ENCODE assay signal across 28 cellular contexts in genomic region chr5:64665243-64665642, GRCh38. TPM values are rescaled to one million over a fixed set of nuclear protein-coding genes. Genes with fewer than 3 reads are reported as not detected.
"Had no signal": no experiment of that assay in that cellular context is flagged by ENCODE, and none has a peak within 500 bp of the region (broad histone marks: within the 10 kb centered on the region; RNA-seq: fewer than 3 reads in every experiment).

No MANE protein-coding gene starts in this region.

- DNase-seq: activated CD4-positive, alpha-beta memory T cell treated with anti-CD3 and anti-CD28 coated beads for 36 hours; activated CD4-positive, alpha-beta T cell treated with anti-CD3 and anti-CD28 coated beads for 4 hours; activated CD4-positive, CD25-positive, alpha-beta regulatory T cell; activated effector memory CD4-positive, alpha-beta T cell treated with Interleukin-2 at 50 U/mL for 16 hours; activated T-cell treated with anti-CD3 and anti-CD28 coated beads, Interleukin-2, amount 50 U/mL, for 48 hours; aorta; effector CD8-positive, alpha-beta T cell; foreskin melanocyte; immature natural killer cell; midbrain; natural killer cell; stimulated activated CD4-positive, alpha-beta T cell treated with anti-CD3 and anti-CD28 coated beads, Interleukin-12 subunit alpha, Interleukin-12 subunit beta, amount 100 ng/mL, for 4 hours; stimulated activated CD4-positive, alpha-beta T cell treated with anti-CD3 and anti-CD28 coated beads, Interleukin-4, amount 100 ng/mL, for 4 hours; stimulated activated naive CD8-positive, alpha-beta T cell treated with anti-CD3 and anti-CD28 coated beads, Interleukin-15, Interleukin-2, amounts not matched to agents 100 U/mL and 50 U/mL, for 24 hours; T1000; upper lobe of left lung had no signal

- H3K27ac Mint-ChIP-seq: activated CD4-positive, alpha-beta memory T cell treated with anti-CD3 and anti-CD28 coated beads for 36 hours; activated naive CD4-positive, alpha-beta T cell treated with anti-CD3 and anti-CD28 coated beads, Interleukin-2, amount 50 U/mL, for 24 hours; brain; dendritic cell treated with granulocyte-macrophage colony-stimulating factor and Interleukin-4, amounts not matched to agents 40 ng/mL and 50 ng/mL, for 4 days; immature natural killer cell; natural killer cell; T-helper 1 cell treated with Interleukin-12 subunit alpha and Interleukin-12 subunit beta and Interleukin-4 antibody, amounts not matched to agents 30 μg/mL and 1 μg/mL, for 36 hours had no signal

- H3K9me3 Mint-ChIP-seq: activated CD4-positive, alpha-beta memory T cell treated with anti-CD3 and anti-CD28 coated beads for 36 hours; activated naive CD4-positive, alpha-beta T cell treated with anti-CD3 and anti-CD28 coated beads, Interleukin-2, amount 50 U/mL, for 24 hours; brain; immature natural killer cell; natural killer cell; T-helper 1 cell treated with Interleukin-12 subunit alpha and Interleukin-12 subunit beta and Interleukin-4 antibody, amounts not matched to agents 30 μg/mL and 1 μg/mL, for 36 hours had no signal

- H3K4me3 Mint-ChIP-seq: activated CD4-positive, alpha-beta memory T cell treated with anti-CD3 and anti-CD28 coated beads for 36 hours; activated naive CD4-positive, alpha-beta T cell treated with anti-CD3 and anti-CD28 coated beads, Interleukin-2, amount 50 U/mL, for 24 hours; brain; dendritic cell treated with granulocyte-macrophage colony-stimulating factor and Interleukin-4, amounts not matched to agents 40 ng/mL and 50 ng/mL, for 4 days; immature natural killer cell; natural killer cell; T-helper 1 cell treated with Interleukin-12 subunit alpha and Interleukin-12 subunit beta and Interleukin-4 antibody, amounts not matched to agents 30 μg/mL and 1 μg/mL, for 36 hours had no signal

- H3K36me3 Mint-ChIP-seq: activated CD4-positive, alpha-beta memory T cell treated with anti-CD3 and anti-CD28 coated beads for 36 hours; activated naive CD4-positive, alpha-beta T cell treated with anti-CD3 and anti-CD28 coated beads, Interleukin-2, amount 50 U/mL, for 24 hours; brain; immature natural killer cell; natural killer cell had no signal

- H3K4me1 Mint-ChIP-seq: activated naive CD4-positive, alpha-beta T cell treated with anti-CD3 and anti-CD28 coated beads, Interleukin-2, amount 50 U/mL, for 24 hours; brain; immature natural killer cell; natural killer cell had no signal

- ATAC-seq: esophagus mucosa; left lobe of liver; natural killer cell; stimulated activated naive CD8-positive, alpha-beta T cell treated with anti-CD3 and anti-CD28 coated beads, Interleukin-15, Interleukin-2, amounts not matched to agents 100 U/mL and 50 U/mL, for 24 hours had no signal

RNA-seq across cellular contexts. Expression of gene SHISAL2B, which starts 25.1 kb away (rescaled TPM):
- total RNA-seq: activated CD4-positive, alpha-beta memory T cell treated with anti-CD3 and anti-CD28 coated beads for 36 hours; aorta; cardiac septum; endothelial cell of umbilical vein; esophagus mucosa; kidney epithelial cell; left lobe of liver; natural killer cell; osteoblast; progenitor cell of endocrine pancreas; subcutaneous adipose tissue; upper lobe of left lung had no signal
